ENCODE assay signal across 8 cellular contexts in genomic region chr17:28644782-28645575, GRCh38. TPM values are rescaled to one million over a fixed set of nuclear protein-coding genes. Genes with fewer than 3 reads are reported as not detected.
A peak's percentile ranks its signal among the peaks of the same experiment; 100 is the strongest.
DNase-seq lines count a peak whose midpoint lies in the region; ATAC-seq, FAIRE-seq and TF ChIP-seq lines count a peak whose summit lies in the region.

Gene BLTP2 (minus strand): TSS chr17:28645158. CDS start chr17:28645056, 102 bp downstream.

- no peaks in the 10 kb centered on the region for H3K9me3 ChIP-seq in right atrium auricular region

- in situ Hi-C loops in GM13977 (cut with MboI; ENCODE audit: low pct_unique_long_range_greater_than_20kb, low sequenced_read_pairs, unreplicated experiment) = no loop called here

- DNase-seq in GM13977 (ENCODE audit: low spot score) = peak; percentile 99
- peak; percentile 79 to 87 for DNase-seq in NCI-H187 (lab: John Stamatoyannopoulos, UW)
- DNase-seq in T-helper 2 cell = peak; percentile 89 to 99 (median 95)
- peak; percentile 95 for DNase-seq in right atrium auricular region (ENCODE audit: low spot score)
- peak; percentile 82 for DNase-seq in pulmonary artery endothelial cell (ENCODE audit: low read depth, low spot score)
- peak; percentile 99 for DNase-seq in urothelium cell line (ENCODE audit: low spot score)

- peak within 1 kb of the TSS; percentile 91 to 96 for H3K4me3 ChIP-seq in right atrium auricular region

- no peaks in the 10 kb centered on the region for H3K27me3 ChIP-seq in right atrium auricular region

- peaks cover 37% of the 10 kb centered on the region for H3K36me3 ChIP-seq in right atrium auricular region

- H3K27ac ChIP-seq in angular gyrus (ENCODE audit: low read depth, low read length) = peak within 1 kb of the TSS; percentile 80
- peak within 1 kb of the TSS; percentile 91 to 97 for H3K27ac ChIP-seq in right atrium auricular region

- no peak for TF ChIP-seq CTCF in GM13977 (IDR thresholded peaks at IDR 0.05; ENCODE audit: extremely low read depth, insufficient read depth, missing control alignments)
- TF ChIP-seq CTCF in right atrium auricular region (IDR thresholded peaks at IDR 0.05) = no peak

- H3K4me1 ChIP-seq in right atrium auricular region = peaks cover 0 to 43% of the 10 kb centered on the region in 2 donors

- peak; percentile 82 for ATAC-seq in HG02884 (IDR thresholded peaks at IDR 0.05; ENCODE audit: unreplicated experiment)

- FAIRE-seq in urothelium cell line (lab: Jason Lieb, UNC) = peak; percentile 80

RNA-seq across cellular contexts. Expression of gene BLTP2, which starts in this region (rescaled TPM):
- 10 to 100 TPM; 62.5 to 70.3 TPM for total RNA-seq in right atrium auricular region
- total RNA-seq in pulmonary artery endothelial cell = 162 and 190 TPM in 2 replicates

Comparison
In these comparisons a context has a peak if more than half of its experiments do, and no peak if none do; other contexts are left out.
1. Peak in every context shown above with its lines: DNase-seq, ATAC-seq, H3K4me3 ChIP-seq and H3K27ac ChIP-seq.